ENCODE assay signal across 8 cellular contexts in the genomic region with DNA sequence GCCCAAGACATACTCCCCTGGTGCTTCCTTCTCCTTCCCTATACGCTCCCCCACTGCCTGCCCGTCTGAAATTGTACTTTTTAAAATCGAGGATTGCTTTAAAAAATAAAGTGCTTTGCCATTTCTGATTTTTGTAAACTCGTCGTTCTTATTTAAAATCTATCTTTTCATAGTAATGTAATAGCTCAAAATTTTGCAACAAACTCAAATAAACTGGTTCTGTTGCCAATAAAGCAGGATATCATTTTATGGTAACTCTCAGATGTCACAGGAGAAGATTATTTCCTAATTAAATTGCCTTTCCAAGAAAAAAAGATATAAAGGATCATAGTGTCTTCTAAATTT. TPM values are rescaled to one million over a fixed set of nuclear protein-coding genes. Genes with fewer than 3 reads are reported as not detected.
DNase-seq lines count a peak whose midpoint lies in the region; ATAC-seq and TF ChIP-seq lines count a peak whose summit lies in the region.

No MANE protein-coding gene starts in this region.

- H3K4me1 ChIP-seq in heart left ventricle (peaks cover 0 to 37% (median 28%) of the 10 kb centered on the region in 12 donors), breast epithelium (peaks cover 0 to 3% of the 10 kb centered on the region in 2 donors), mesodermal cell (ENCODE audit: control insufficient read depth, insufficient read depth, low read length, poor library complexity, severe bottlenecking) (no peaks in the 10 kb centered on the region), urinary bladder (ENCODE audit: insufficient read depth) (no peaks in the 10 kb centered on the region)

- H3K36me3 ChIP-seq in heart left ventricle (no peaks in the 10 kb centered on the region), breast epithelium (no peaks in the 10 kb centered on the region), mesodermal cell (ENCODE audit: control insufficient read depth, insufficient read depth, low read length) (peaks cover 9% of the 10 kb centered on the region), urinary bladder (ENCODE audit: insufficient read depth) (no peaks in the 10 kb centered on the region)

- H3K9me3 ChIP-seq in heart left ventricle (no peaks in the 10 kb centered on the region), breast epithelium (no peaks in the 10 kb centered on the region), mesodermal cell (ENCODE audit: control insufficient read depth, low read length) (no peaks in the 10 kb centered on the region)

- 3 to 6% (median 5%) methylated on average over 5 of the region's 5 CpGs for whole genome bisulfite sequencing in heart left ventricle, 4 donors
- no CpG with 5 or more reads among the region's 5 CpGs for WGBS in mesodermal cell (ENCODE audit: insufficient coverage in 2 of 2), 2 experiments
- WGBS in urinary bladder, result 4% methylated on average over 5 of the region's 5 CpGs

- DNase-seq in heart left ventricle (no peak), cardiac septum (ENCODE audit: low spot score) (no peak), breast epithelium (ENCODE audit: low spot score in 2 of 2) (no peak), AG08395 (ENCODE audit: low spot score) (no peak)
- DNase-seq in activated CD8-positive, alpha-beta memory T cell treated with anti-CD3 and anti-CD28 coated beads, Interleukin-2, amount 50 U/mL, for 4 hours, result no peak

- H3K4me3 ChIP-seq in heart left ventricle, result peak overlapping the region; percentile 8 to 89 (median 70)
- peak overlapping the region; percentile 60 to 84 (median 62) for H3K4me3 ChIP-seq in breast epithelium
- H3K4me3 ChIP-seq in mesodermal cell (ENCODE audit: extremely low read depth, insufficient read depth, low read length, poor library complexity, severe bottlenecking), result peak overlapping the region; percentile 75
- peak overlapping the region; percentile 71 for H3K4me3 ChIP-seq in urinary bladder (ENCODE audit: low read depth, low read length)

- H3K27me3 ChIP-seq in heart left ventricle (no peaks in the 10 kb centered on the region), breast epithelium (no peaks in the 10 kb centered on the region)

- intact Hi-C loops in heart left ventricle (cut with DNase I), result loop anchor here (5.0 to 10.0 kb wide), 8 partner anchors 76 to 389 kb away; no protein-coding TSS in a partner anchor
- intact Hi-C loops in cardiac septum (cut with DNase I), result loop anchor here (5.0 to 10.0 kb wide), 4 partner anchors 99 to 657 kb away; a partner anchor contains a TSS
- intact Hi-C loops in breast epithelium (cut with DNase I; ENCODE audit: low total_unique reads), result no loop called here

- ATAC-seq in heart left ventricle, result no peak
- ATAC-seq in HG03439 (IDR thresholded peaks at IDR 0.05; ENCODE audit: unreplicated experiment), result no peak

- H3K27ac ChIP-seq in heart left ventricle (peak overlapping the region; percentile 85 to 98 (median 92)), breast epithelium (peak overlapping the region; percentile 86 to 97), mesodermal cell (ENCODE audit: low read depth, low read length, severe bottlenecking) (peak overlapping the region; percentile 95), urinary bladder (ENCODE audit: low read depth) (peak overlapping the region; percentile 73)

- TF ChIP-seq POLR2A in heart left ventricle (IDR thresholded peaks at IDR 0.05) (no peak), breast epithelium (IDR thresholded peaks at IDR 0.05) (no peak)

- no peak for TF ChIP-seq CTCF in heart left ventricle (IDR thresholded peaks at IDR 0.05)
- no peak for TF ChIP-seq CTCF in breast epithelium (IDR thresholded peaks at IDR 0.05)

RNA-seq across cellular contexts. Expression of a gene that starts 1.3 kb away (rescaled TPM):
- total RNA-seq in heart left ventricle (10 to 100 TPM in 8 of 9 donors, 1 to 10 TPM in 1; 8.1 to 71.8 (median 43.3) TPM), cardiac septum (24.1 TPM), breast epithelium (1 to 10 TPM; 3.9 to 9.8 (median 9.1) TPM), urinary bladder (372 TPM)
- polyA plus RNA-seq in heart left ventricle (10 to 100 TPM; 20.0 to 25.8 TPM), urinary bladder (24.6 TPM)
- polyA plus RNA-seq in mesodermal cell (2013, experiment 1 of 2), result 232 TPM
- polyA plus RNA-seq in mesodermal cell (2013, experiment 2 of 2), result 217 TPM
